In genomic region chr2:48545244-48545643, GRCh38 we compare ENCODE assay signal across 1 cellular context.
TF ChIP-seq lines count a peak whose summit lies in the region.

No MANE protein-coding gene starts in this region.

TF ChIP-seq in HepG2, 621 proteins besides CTCF, POLR2A, EP300 and RAD21 (continued from another document and continues in another):
- TF ChIP-seq RERE (CRISPR knock-in tag; IDR thresholded peaks at IDR 0.05; ENCODE audit: low read depth) (no peak), ZNF17 (CRISPR knock-in tag; IDR thresholded peaks at IDR 0.05) (no peak), ZFAT (CRISPR knock-in tag; conservative IDR thresholded peaks at IDR 0.05) (no peak), TFAP4 (IDR thresholded peaks at IDR 0.05; ENCODE audit: borderline replicate concordance, low read depth) (peak; percentile 43; the same call in 1 of the 2 replicates), TAF1 (CRISPR knock-in tag; IDR thresholded peaks at IDR 0.05) (no peak), POLR2AphosphoS2 (IDR thresholded peaks at IDR 0.05; ENCODE audit: low read depth, low read length) (no peak), HIC2 (CRISPR knock-in tag; IDR thresholded peaks at IDR 0.05; ENCODE audit: low read depth) (no peak), ZNF652 (CRISPR knock-in tag; IDR thresholded peaks at IDR 0.05; ENCODE audit: borderline replicate concordance, low read depth) (no peak), BRCA1 (CRISPR knock-in tag; IDR thresholded peaks at IDR 0.05) (no peak), SP4 (CRISPR knock-in tag; IDR thresholded peaks at IDR 0.05) (no peak), MLLT10 (CRISPR knock-in tag; IDR thresholded peaks at IDR 0.05) (no peak), ZNF274 (CRISPR knock-in tag; IDR thresholded peaks at IDR 0.05) (no peak), NFIB (CRISPR knock-in tag; IDR thresholded peaks at IDR 0.05; ENCODE audit: borderline replicate concordance) (no peak), SMARCE1 (IDR thresholded peaks at IDR 0.05; ENCODE audit: borderline replicate concordance) (no peak), MYPOP (CRISPR knock-in tag; IDR thresholded peaks at IDR 0.05) (no peak), MAX (IDR thresholded peaks at IDR 0.05) (peak; percentile 31; the same call in 1 of the 2 replicates), ZMYM4 (CRISPR knock-in tag; IDR thresholded peaks at IDR 0.05) (peak; percentile 46; the same call in 1 of the 2 replicates), YY1 (IDR thresholded peaks at IDR 0.05; ENCODE audit: insufficient read depth, insufficient replicate concordance, low read depth, low read length) (peak; percentile 70), SNAPC2 (CRISPR knock-in tag; IDR thresholded peaks at IDR 0.05) (no peak), RARG (CRISPR knock-in tag; IDR thresholded peaks at IDR 0.05; ENCODE audit: low read depth) (no peak), ZNF775 (CRISPR knock-in tag; IDR thresholded peaks at IDR 0.05; ENCODE audit: borderline replicate concordance) (no peak), FOXA3 (CRISPR knock-in tag; IDR thresholded peaks at IDR 0.05) (no peak), CENPT (CRISPR knock-in tag; IDR thresholded peaks at IDR 0.05; ENCODE audit: low read depth) (no peak), XRCC5 (optimal IDR thresholded peaks at IDR 0.05; ENCODE audit: low read length) (peak; percentile 96), ARID4A (CRISPR knock-in tag; IDR thresholded peaks at IDR 0.05; ENCODE audit: borderline replicate concordance) (no peak), THRA (CRISPR knock-in tag; IDR thresholded peaks at IDR 0.05; ENCODE audit: borderline replicate concordance) (no peak), HBP1 (CRISPR knock-in tag; IDR thresholded peaks at IDR 0.05; ENCODE audit: low read depth) (no peak), ZSCAN9 (CRISPR knock-in tag; IDR thresholded peaks at IDR 0.05; ENCODE audit: borderline replicate concordance) (no peak), TEAD3 (CRISPR knock-in tag; optimal IDR thresholded peaks at IDR 0.05; ENCODE audit: borderline replicate concordance) (peak; percentile 52), MNT (IDR thresholded peaks at IDR 0.05) (peak; percentile 36; the same call in 1 of the 2 replicates), ZKSCAN5 (CRISPR knock-in tag; IDR thresholded peaks at IDR 0.05) (no peak), NR2F2 (IDR thresholded peaks at IDR 0.05; ENCODE audit: borderline replicate concordance, low read depth) (no peak), ZNF292 (CRISPR knock-in tag; IDR thresholded peaks at IDR 0.05; ENCODE audit: borderline replicate concordance, low read depth) (no peak), ZNF260 (CRISPR knock-in tag; IDR thresholded peaks at IDR 0.05; ENCODE audit: borderline replicate concordance, low read depth) (no peak), ISX (CRISPR knock-in tag; conservative IDR thresholded peaks at IDR 0.05) (no peak), ZNF232 (CRISPR knock-in tag; IDR thresholded peaks at IDR 0.05; ENCODE audit: borderline replicate concordance) (no peak), ZBTB46 (CRISPR knock-in tag; IDR thresholded peaks at IDR 0.05; ENCODE audit: borderline replicate concordance) (no peak)
